In genomic region chr15:68208641-68209240, GRCh38 we compare ENCODE assay signal across 18 cellular contexts. TPM values are rescaled to one million over a fixed set of nuclear protein-coding genes. Genes with fewer than 3 reads are reported as not detected.
DNase-seq lines count a peak whose midpoint lies in the region; ATAC-seq and TF ChIP-seq lines count a peak whose summit lies in the region.
"Had no signal": no experiment of that assay in that cellular context is flagged by ENCODE, and none has a peak within 500 bp of the region (broad histone marks: within the 10 kb centered on the region; RNA-seq: fewer than 3 reads in every experiment).

No MANE protein-coding gene starts in this region.

- H3K36me3 ChIP-seq in SU-DHL-6 (ENCODE audit: low read length) (no peaks in the 10 kb centered on the region), aorta (ENCODE audit: control insufficient read depth in 1 of 2, insufficient read depth in 2 of 2, low read length in 1 of 2) (peaks cover 0 to 2% of the 10 kb centered on the region in 2 donors), GM23338 (ENCODE audit: insufficient read depth) (no peaks in the 10 kb centered on the region)
- H3K36me3 ChIP-seq: thyroid gland had no signal

- no peaks in the 10 kb centered on the region for H3K9me3 ChIP-seq in right cardiac atrium (ENCODE audit: control insufficient read depth, low read length)
- no peaks in the 10 kb centered on the region for H3K9me3 ChIP-seq in SU-DHL-6 (ENCODE audit: insufficient read depth, low read length)
- no peaks in the 10 kb centered on the region for H3K9me3 ChIP-seq in aorta (ENCODE audit: control insufficient read depth, low read length)
- H3K9me3 ChIP-seq: psoas muscle, SK-N-SH, thyroid gland had no signal

- H3K9me3 Mint-ChIP-seq in GM23338 = no peaks in the 10 kb centered on the region
- H3K9me3 Mint-ChIP-seq: activated B cell treated with CpG ODN at 0.5 μM for 24 hours had no signal

- peaks cover 57% of the 10 kb centered on the region for H3K4me1 Mint-ChIP-seq in GM23338

- H3K27ac Mint-ChIP-seq in GM23338 = no peak overlapping the region

- peaks cover 24% of the 10 kb centered on the region for H3K27me3 Mint-ChIP-seq in GM23338 (ENCODE audit: insufficient read depth, low read depth, poor library complexity)
- H3K27me3 Mint-ChIP-seq: activated B cell treated with CpG ODN at 0.5 μM for 24 hours had no signal

- intact Hi-C loops in cardiac septum (cut with DNase I) (loop anchor here (5.0 kb wide), 1 partner anchor 46 kb away; no protein-coding TSS in a partner anchor), right cardiac atrium (cut with DNase I) (no loop called here), aorta (cut with DNase I) (no loop called here)

- H3K9ac ChIP-seq in SU-DHL-6 (ENCODE audit: low read length) = peak overlapping the region; percentile 53
- H3K9ac ChIP-seq: SK-N-SH had no signal

- peak; percentile 27 for DNase-seq in cardiac septum (ENCODE audit: low spot score)
- DNase-seq in right cardiac atrium = no peak
- DNase-seq in foreskin keratinocyte = no peak
- DNase-seq in aorta = peak; percentile 29 to 37
- no peak for DNase-seq in globus pallidus (ENCODE audit: low spot score)
- DNase-seq in GM23338 (ENCODE audit: low spot score) = no peak
- DNase-seq: activated B cell treated with CpG ODN at 0.5 μM for 24 hours; activated gamma-delta T cell; central memory CD4-positive, alpha-beta T cell; DND-41; glutamatergic neuron; NCI-H1105; psoas muscle; SK-N-SH; stimulated activated CD4-positive, alpha-beta T cell treated with anti-CD3 and anti-CD28 coated beads, Interleukin-15, amount 100 ng/mL, for 24 hours; thyroid gland had no signal

- 72% methylated on average over 13 of the region's 13 CpGs for WGBS in right cardiac atrium
- WGBS in aorta, 2 donors = 92% methylated on average over 13 of the region's 13 CpGs

- H3K27me3 ChIP-seq in right cardiac atrium (ENCODE audit: control insufficient read depth, insufficient read depth) = no peaks in the 10 kb centered on the region
- no peaks in the 10 kb centered on the region for H3K27me3 ChIP-seq in SU-DHL-6 (ENCODE audit: low read length)
- H3K27me3 ChIP-seq in foreskin keratinocyte = no peaks in the 10 kb centered on the region
- no peaks in the 10 kb centered on the region for H3K27me3 ChIP-seq in aorta (ENCODE audit: control insufficient read depth in 1 of 2, insufficient read depth in 2 of 2, low read length in 1 of 2)
- no peaks in the 10 kb centered on the region for H3K27me3 ChIP-seq in GM23338 (ENCODE audit: insufficient read depth)
- H3K27me3 ChIP-seq: thyroid gland had no signal

- H3K4me2 ChIP-seq in SU-DHL-6 (ENCODE audit: low read depth, low read length, poor library complexity, severe bottlenecking) (peak overlapping the region; percentile 54), GM23338 (no peak overlapping the region)
- H3K4me2 ChIP-seq: SK-N-SH had no signal

- H3K79me2 ChIP-seq in SU-DHL-6 (ENCODE audit: insufficient read depth, low read length) (peaks cover 25% of the 10 kb centered on the region), GM23338 (replicated peaks; ENCODE audit: insufficient read depth) (peaks cover 26% of the 10 kb centered on the region)

- no peak for TF ChIP-seq CTCF in SU-DHL-6 (IDR thresholded peaks at IDR 0.05; ENCODE audit: insufficient read depth, low read length, poor library complexity, severe bottlenecking)
- no peak for TF ChIP-seq CTCF in foreskin keratinocyte (conservative IDR thresholded peaks at IDR 0.05)
- no peak for TF ChIP-seq CTCF in GM23338 (conservative IDR thresholded peaks at IDR 0.05; ENCODE audit: low read depth in 2 of 2)

- no peak overlapping the region for H3K27ac ChIP-seq in right cardiac atrium (ENCODE audit: low read length)
- H3K27ac ChIP-seq in SU-DHL-6 (ENCODE audit: low read depth, low read length) = peak overlapping the region; percentile 93
- H3K27ac ChIP-seq in foreskin keratinocyte = peak overlapping the region; percentile 82
- no peak overlapping the region for H3K27ac ChIP-seq in aorta (ENCODE audit: low read depth in 1 of 2, low read length in 2 of 2)
- H3K27ac ChIP-seq in GM23338 (ENCODE audit: low read depth) = no peak overlapping the region
- H3K27ac ChIP-seq: psoas muscle, thyroid gland had no signal

- H3K4me1 ChIP-seq in right cardiac atrium (ENCODE audit: control insufficient read depth, insufficient read depth, low read length) (peaks cover 5% of the 10 kb centered on the region), foreskin keratinocyte (peaks cover 24% of the 10 kb centered on the region), aorta (ENCODE audit: control insufficient read depth in 1 of 2, insufficient read depth in 2 of 2, low read length in 2 of 2) (peaks cover 0 to 4% of the 10 kb centered on the region in 2 donors), GM23338 (ENCODE audit: insufficient read depth) (peaks cover 29% of the 10 kb centered on the region)

- H2AFZ ChIP-seq in SU-DHL-6 (ENCODE audit: low read depth, low read length, severe bottlenecking) = no peak overlapping the region
- no peak overlapping the region for H2AFZ ChIP-seq in GM23338

- H3K4me3 Mint-ChIP-seq in GM23338 = no peak overlapping the region

- no peak for ATAC-seq in right cardiac atrium
- no peak for ATAC-seq in foreskin keratinocyte
- no peak for ATAC-seq in aorta (ENCODE audit: low FRiP score)
- no peak for ATAC-seq in GM19452 (IDR thresholded peaks at IDR 0.05; ENCODE audit: unreplicated experiment)
- no peak for ATAC-seq in GM23338
- ATAC-seq: psoas muscle had no signal

- H3K9me2 ChIP-seq in SU-DHL-6 (replicated peaks; ENCODE audit: insufficient read depth, low read length) (no peaks in the 10 kb centered on the region), GM23338 (ENCODE audit: insufficient read depth) (no peaks in the 10 kb centered on the region)
- H3K9me2 ChIP-seq: SK-N-SH had no signal

- H3K4me3 ChIP-seq in right cardiac atrium (ENCODE audit: low read length) = no peak overlapping the region
- H3K4me3 ChIP-seq in SU-DHL-6 (ENCODE audit: insufficient read depth, low read length, poor library complexity, severe bottlenecking) = peak overlapping the region; percentile 32
- no peak overlapping the region for H3K4me3 ChIP-seq in aorta (ENCODE audit: low read length in 2 of 2)
- H3K4me3 ChIP-seq in GM23338 = no peak overlapping the region
- H3K4me3 ChIP-seq: psoas muscle, thyroid gland had no signal

- no peaks in the 10 kb centered on the region for H4K20me1 ChIP-seq in SU-DHL-6 (ENCODE audit: low read depth, low read length)
- peaks cover 18% of the 10 kb centered on the region for H4K20me1 ChIP-seq in GM23338 (replicated peaks; ENCODE audit: insufficient read depth)

- peaks cover 12% of the 10 kb centered on the region for H3K36me3 Mint-ChIP-seq in GM23338 (ENCODE audit: low read depth)

- peaks cover 8% of the 10 kb centered on the region for H3F3A ChIP-seq in SU-DHL-6 (ENCODE audit: insufficient read depth)
- H3F3A ChIP-seq in GM23338 (replicated peaks; ENCODE audit: low read depth) = peaks cover 15% of the 10 kb centered on the region

TF ChIP-seq in GM23338, 12 proteins besides CTCF, POLR2A, EP300 and RAD21 (continues in another document):
- TF ChIP-seq JUNB (IDR thresholded peaks at IDR 0.05; ENCODE audit: unreplicated experiment) (no peak), CREB1 (CRISPR knock-in tag; IDR thresholded peaks at IDR 0.05; ENCODE audit: low read depth) (no peak)

RNA-seq across cellular contexts. Expression of gene CALML4, which starts 3.6 kb away (rescaled TPM):
- total RNA-seq in cardiac septum (1.6 TPM), right cardiac atrium (1 to 10 TPM; 1.5 to 2.3 (median 1.8) TPM), foreskin keratinocyte (4.3 and 4.4 TPM in 2 replicates), aorta (1 to 10 TPM; 4.0 to 8.3 TPM)
- polyA plus RNA-seq in right cardiac atrium (2.4 TPM), foreskin keratinocyte (5.5 and 8.1 TPM in 2 replicates), aorta (10 to 100 TPM in 1 of 2 donors, 1 to 10 TPM in 1; 3.9 to 29.9 TPM), GM23338 (2016; fragmentation: Nextera tagmentation; extraction: Ambion mirVana) (15.0 and 16.2 TPM in 2 replicates)
- total RNA-seq in GM23338 (2014; rRNA removed; shearing (Covaris generic)) = 13.4 and 15.8 TPM in 2 replicates

RNA-seq across cellular contexts. Expression of gene CLN6, which starts 20.8 kb away (rescaled TPM):
- 8.5 TPM for total RNA-seq in cardiac septum
- total RNA-seq in right cardiac atrium = 1 to 10 TPM; 7.0 to 8.9 (median 7.7) TPM
- 6.8 TPM for polyA plus RNA-seq in right cardiac atrium
- total RNA-seq in foreskin keratinocyte = 27.5 and 29.8 TPM in 2 replicates
- 35.9 and 36.5 TPM in 2 replicates for polyA plus RNA-seq in foreskin keratinocyte
- 10 to 100 TPM; 11.3 to 16.8 TPM for total RNA-seq in aorta
- polyA plus RNA-seq in aorta = 1 to 10 TPM; 5.3 to 8.2 TPM
- 69.5 and 87.4 TPM in 2 replicates for total RNA-seq in GM23338 (2014; rRNA removed; shearing (Covaris generic))
- 20.0 and 20.7 TPM in 2 replicates for polyA plus RNA-seq in GM23338 (2016; fragmentation: Nextera tagmentation; extraction: Ambion mirVana)

Comparison
In these comparisons a context has a peak if more than half of its experiments do, and no peak if none do; other contexts are left out.
1. DNase-seq: peak in cardiac septum (single experiment) and aorta (2 of 2); none in right cardiac atrium (0 of 3), foreskin keratinocyte (0 of 2), globus pallidus (single experiment) and GM23338 (single experiment).
2. H3K27ac ChIP-seq: peak in SU-DHL-6 (single experiment) and foreskin keratinocyte (single experiment); none in right cardiac atrium (single experiment), aorta (0 of 2) and GM23338 (single experiment).